In the genomic region with DNA sequence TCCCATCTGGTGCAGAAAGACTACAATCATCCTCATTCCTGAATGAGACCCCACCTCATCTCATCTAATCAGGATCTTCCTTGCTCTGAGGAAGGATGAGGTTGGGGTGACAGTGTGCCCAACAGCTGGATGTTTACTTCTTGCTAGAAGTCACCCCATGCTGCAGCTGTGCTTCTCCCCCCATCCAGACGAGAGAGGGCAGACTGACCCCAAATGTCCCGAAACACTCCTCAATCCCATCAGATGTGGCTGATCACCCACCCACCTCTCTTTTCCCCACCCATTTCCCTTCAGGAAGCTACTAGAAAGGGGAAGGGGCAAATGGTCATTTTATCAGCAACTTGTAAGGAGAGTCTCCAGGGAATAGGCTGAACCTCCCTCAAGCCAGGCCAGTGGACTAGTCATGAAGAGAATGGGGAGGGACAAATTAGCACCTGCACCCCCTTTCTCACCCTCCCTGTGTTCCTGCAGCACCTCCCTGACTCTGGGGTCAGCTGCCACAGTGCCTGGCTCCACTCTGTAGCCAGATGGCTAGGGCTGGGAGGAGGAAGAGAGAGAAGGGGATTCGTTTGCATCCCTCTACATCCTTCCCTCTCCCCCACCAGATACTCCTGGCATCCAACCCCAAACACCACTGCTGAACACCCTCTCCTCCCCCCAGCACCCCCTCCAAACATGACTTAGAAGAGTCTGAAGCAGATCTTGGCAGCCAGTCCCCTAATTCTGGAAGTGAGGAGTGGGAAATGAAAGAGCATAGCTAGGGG, we compare ENCODE assay signal across 8 cellular contexts. TPM values are rescaled to one million over a fixed set of nuclear protein-coding genes. Genes with fewer than 3 reads are reported as not detected.
A peak's percentile ranks its signal among the peaks of the same experiment; 100 is the strongest.
DNase-seq lines count a peak whose midpoint lies in the region; ATAC-seq and TF ChIP-seq lines count a peak whose summit lies in the region.

No MANE protein-coding gene starts in this region.

- CTCF ChIA-PET in CD4-positive, alpha-beta memory T cell (lab: Charles Lee; ENCODE audit: partially characterized antibody): interaction anchor here (1.2 to 2.5 kb wide), 2 partner anchors 56 to 119 kb away, joined by 4 to 7 read pairs; a partner anchor contains a TSS

- H3K4me3 Mint-ChIP-seq in CD4-positive, alpha-beta memory T cell: peak overlapping the region; percentile 74 to 99 (median 98)
- H3K4me3 Mint-ChIP-seq in endodermal cell (peak overlapping the region; percentile 92), osteocyte (ENCODE audit: unreplicated experiment) (peak overlapping the region; percentile 92)

- H4K20me1 ChIP-seq in OCI-LY3 (ENCODE audit: insufficient read depth, low read length): peaks cover 12% of the 10 kb centered on the region

- H2AFZ ChIP-seq in OCI-LY3 (ENCODE audit: low read depth, low read length): no peak overlapping the region

- H3K36me3 Mint-ChIP-seq in CD4-positive, alpha-beta memory T cell: peaks cover 4 to 37% of the 10 kb centered on the region in 2 donors
- H3K36me3 Mint-ChIP-seq in endodermal cell (ENCODE audit: low read depth) (peaks cover 8% of the 10 kb centered on the region), osteocyte (ENCODE audit: unreplicated experiment) (peaks cover 10% of the 10 kb centered on the region)

- H3K4me1 ChIP-seq in CD4-positive, alpha-beta memory T cell (ENCODE audit: insufficient read depth, low read length): peaks cover 68% of the 10 kb centered on the region
- peaks cover 52% of the 10 kb centered on the region for H3K4me1 ChIP-seq in OCI-LY3 (ENCODE audit: low read length)
- peaks cover 10% of the 10 kb centered on the region for H3K4me1 ChIP-seq in endodermal cell (ENCODE audit: control insufficient read depth, insufficient read depth, low read length)

- H3K9ac ChIP-seq in OCI-LY3 (ENCODE audit: low read length): peak overlapping the region; percentile 98
- no peak overlapping the region for H3K9ac ChIP-seq in endodermal cell (ENCODE audit: extremely low read depth, low read length, poor library complexity, severe bottlenecking)

- ATAC-seq in HG03139 (IDR thresholded peaks at IDR 0.05; ENCODE audit: unreplicated experiment): no peak
- no peak for ATAC-seq in GM21576 (IDR thresholded peaks at IDR 0.05; ENCODE audit: unreplicated experiment)

- intact Hi-C loops in CD4-positive, alpha-beta memory T cell (cut with micrococcal nuclease): loop anchor here (10.0 kb wide), 2 partner anchors 602 to 808 kb away; a partner anchor contains a TSS

- peak overlapping the region in 1 of 2 donors; percentile 17 for H3K4me3 ChIP-seq in CD4-positive, alpha-beta memory T cell (ENCODE audit: low read length in 2 of 2)
- peak overlapping the region; percentile 86 for H3K4me3 ChIP-seq in OCI-LY3 (ENCODE audit: low read length)
- peak overlapping the region; percentile 98 for H3K4me3 ChIP-seq in endodermal cell (ENCODE audit: low read length)

- peaks cover 41 to 91% (median 63%) of the 10 kb centered on the region in 4 donors for H3K4me1 Mint-ChIP-seq in CD4-positive, alpha-beta memory T cell
- H3K4me1 Mint-ChIP-seq in endodermal cell (peaks cover 58% of the 10 kb centered on the region), osteocyte (ENCODE audit: unreplicated experiment) (peaks cover 63% of the 10 kb centered on the region)

- H3K79me2 ChIP-seq in OCI-LY3 (ENCODE audit: low read length): peaks cover 72% of the 10 kb centered on the region

- H3K9me3 ChIP-seq in CD4-positive, alpha-beta memory T cell (ENCODE audit: control insufficient read depth in 1 of 2, low read length in 2 of 2): no peaks in the 10 kb centered on the region
- H3K9me3 ChIP-seq in OCI-LY3 (ENCODE audit: insufficient read depth, low read length) (no peaks in the 10 kb centered on the region), endodermal cell (ENCODE audit: control insufficient read depth, low read length) (no peaks in the 10 kb centered on the region)

- no peaks in the 10 kb centered on the region for H3K27me3 Mint-ChIP-seq in CD4-positive, alpha-beta memory T cell
- H3K27me3 Mint-ChIP-seq in endodermal cell (ENCODE audit: insufficient read depth) (no peaks in the 10 kb centered on the region), osteocyte (ENCODE audit: unreplicated experiment) (no peaks in the 10 kb centered on the region)

- H3K27ac Mint-ChIP-seq in CD4-positive, alpha-beta memory T cell: peak overlapping the region; percentile 67 to 99 (median 82)
- no peak overlapping the region for H3K27ac Mint-ChIP-seq in endodermal cell
- peak overlapping the region; percentile 84 for H3K27ac Mint-ChIP-seq in osteocyte (ENCODE audit: unreplicated experiment)

- DNase-seq in CD4-positive, alpha-beta memory T cell: no peak
- DNase-seq in endodermal cell (peak; percentile 59), osteocyte (ENCODE audit: extremely low spot score, unreplicated experiment) (no peak), NCI-H2081 treated with DMSO at 0.1 percent for 48 hours (lab: John Stamatoyannopoulos, UW) (no peak), NCI-H1694 (lab: John Stamatoyannopoulos, UW) (no peak)

- H3K4me2 ChIP-seq in OCI-LY3 (ENCODE audit: low read length): peak overlapping the region; percentile 97

- POLR2A ChIA-PET in CD4-positive, alpha-beta memory T cell (lab: Charles Lee; ENCODE audit: partially characterized antibody): interaction anchor here (0.6 to 10.0 kb wide), 3 partner anchors 13 to 55 kb away, joined by 3 to 210 read pairs (median 117); a partner anchor contains a TSS

- peak overlapping the region; percentile 47 for H3K27ac ChIP-seq in CD4-positive, alpha-beta memory T cell (ENCODE audit: low read depth, low read length)
- peak overlapping the region; percentile 98 for H3K27ac ChIP-seq in OCI-LY3 (ENCODE audit: low read length)
- peak overlapping the region; percentile 66 for H3K27ac ChIP-seq in endodermal cell (ENCODE audit: low read depth, low read length)

- TF ChIP-seq CTCF in OCI-LY3 (IDR thresholded peaks at IDR 0.05; ENCODE audit: low read depth, low read length) (peak; percentile 6; the same call in 1 of the 2 replicates), endodermal cell (conservative IDR thresholded peaks at IDR 0.05) (no peak), osteocyte (IDR thresholded peaks at IDR 0.05) (no peak)

- H3K27me3 ChIP-seq in CD4-positive, alpha-beta memory T cell (ENCODE audit: insufficient read depth, low read length): no peaks in the 10 kb centered on the region
- no peaks in the 10 kb centered on the region for H3K27me3 ChIP-seq in OCI-LY3 (ENCODE audit: low read depth, low read length)
- H3K27me3 ChIP-seq in endodermal cell (ENCODE audit: control insufficient read depth, insufficient read depth, low read length, poor library complexity, severe bottlenecking): no peaks in the 10 kb centered on the region

- H3K36me3 ChIP-seq in CD4-positive, alpha-beta memory T cell (ENCODE audit: insufficient read depth, low read length): peaks cover 4% of the 10 kb centered on the region
- H3K36me3 ChIP-seq in OCI-LY3 (replicated peaks; ENCODE audit: low read depth, low read length) (peaks cover 12% of the 10 kb centered on the region), endodermal cell (ENCODE audit: control insufficient read depth, insufficient read depth, low read length) (peaks cover 8% of the 10 kb centered on the region)

- H3K9me3 Mint-ChIP-seq in CD4-positive, alpha-beta memory T cell: peaks cover 0 to 2% (median 0%) of the 10 kb centered on the region in 8 donors
- no peaks in the 10 kb centered on the region for H3K9me3 Mint-ChIP-seq in endodermal cell
- H3K9me3 Mint-ChIP-seq in osteocyte (ENCODE audit: unreplicated experiment): no peaks in the 10 kb centered on the region

- 90% methylated on average over 2 of the region's 3 CpGs; no CpG with 5 or more reads in 1 of the 2 experiments for WGBS in endodermal cell (ENCODE audit: insufficient coverage in 1 of 2, insufficient read length in 1 of 2), 2 experiments

RNA-seq across cellular contexts. Expression of a gene that starts 2.8 kb away (rescaled TPM):
- total RNA-seq in CD4-positive, alpha-beta memory T cell: 100 to 1,000 TPM; 206 to 212 TPM
- polyA plus RNA-seq in CD4-positive, alpha-beta memory T cell: 10 to 100 TPM in 1 of 2 donors, 1 to 10 TPM in 1; 3.8 to 36.6 TPM
- total RNA-seq in endodermal cell (100 to 1,000 TPM; 125 to 137 TPM), osteocyte (83.1 and 91.6 TPM in 2 replicates)
- 93.1 TPM for polyA plus RNA-seq in endodermal cell (2013, experiment 1 of 2)
- polyA plus RNA-seq in endodermal cell (2013, experiment 2 of 2): 89.0 TPM

RNA-seq across cellular contexts. Expression of a gene that starts 12.9 kb away (rescaled TPM):
- 100 to 1,000 TPM; 243 to 256 TPM for total RNA-seq in CD4-positive, alpha-beta memory T cell
- polyA plus RNA-seq in CD4-positive, alpha-beta memory T cell: 1,000 to 10,000 TPM in 1 of 2 donors, 100 to 1,000 TPM in 1; 771 to 1,156 TPM
- total RNA-seq in endodermal cell (100 to 1,000 TPM; 653 to 681 TPM), osteocyte (423 TPM in 2 replicates)
- polyA plus RNA-seq in endodermal cell (2013, experiment 1 of 2): 736 TPM
- polyA plus RNA-seq in endodermal cell (2013, experiment 2 of 2): 668 TPM

RNA-seq across cellular contexts. Expression of a gene that starts 55.2 kb away (rescaled TPM):
- total RNA-seq in CD4-positive, alpha-beta memory T cell: 100 to 1,000 TPM; 191 to 195 TPM
- 100 to 1,000 TPM; 261 to 353 TPM for polyA plus RNA-seq in CD4-positive, alpha-beta memory T cell
- total RNA-seq in endodermal cell: 100 to 1,000 TPM; 275 to 320 TPM
- 328 TPM for polyA plus RNA-seq in endodermal cell (2013, experiment 1 of 2)
- polyA plus RNA-seq in endodermal cell (2013, experiment 2 of 2): 314 TPM
- total RNA-seq in osteocyte: 136 and 140 TPM in 2 replicates

Comparison
In these comparisons a context has a peak if more than half of its experiments do, and no peak if none do; other contexts are left out.
1. H3K27ac ChIP-seq: peak in every context shown above with its lines; median percentile 98 in OCI-LY3; 66 in endodermal cell; 47 in CD4-positive, alpha-beta memory T cell.